Comparison of ENCODE assay signal across 24 cellular contexts in the genomic region with DNA sequence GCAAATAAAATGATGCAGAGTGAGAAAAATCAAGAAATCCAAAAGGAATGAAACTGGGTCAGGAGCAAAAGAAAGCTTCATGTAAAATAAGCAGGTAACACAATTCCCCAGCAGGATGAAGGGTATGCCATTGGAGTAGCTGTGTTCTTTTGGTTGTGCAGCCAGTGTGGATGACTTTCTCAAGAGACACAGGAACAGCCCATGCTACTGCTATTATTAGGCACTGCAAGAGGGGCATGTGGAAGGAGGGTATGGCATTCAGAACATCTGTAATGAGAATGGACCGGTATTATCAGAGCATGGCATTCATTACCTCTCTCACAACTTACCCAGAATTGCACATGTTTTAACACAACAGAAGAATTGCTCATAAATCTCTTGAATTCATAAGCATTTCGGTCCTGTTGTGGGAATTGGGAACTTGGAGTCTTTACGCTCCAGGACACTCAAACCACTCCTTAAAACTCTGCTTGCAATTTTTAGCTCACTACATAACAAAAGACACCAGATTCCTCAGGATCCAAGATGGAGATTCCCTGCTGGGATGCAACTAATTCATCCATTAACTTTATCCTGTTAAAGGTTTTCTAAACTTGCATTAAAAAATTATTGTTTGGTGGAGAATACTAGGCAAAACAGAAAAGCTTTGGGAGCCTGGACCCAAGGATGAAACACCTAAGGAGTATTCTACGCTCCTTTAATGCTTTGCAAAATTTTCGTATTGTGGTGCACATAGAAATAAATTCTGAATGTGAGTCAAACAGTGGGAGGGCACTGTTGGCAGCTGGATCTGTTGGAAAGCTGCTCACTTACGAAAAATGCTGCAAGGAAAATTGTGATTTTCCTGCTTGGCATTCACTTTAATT. TPM values are rescaled to one million over a fixed set of nuclear protein-coding genes. Genes with fewer than 3 reads are reported as not detected.
DNase-seq lines count a peak whose midpoint lies in the region; ATAC-seq lines count a peak whose summit lies in the region.
"Had no signal": no experiment of that assay in that cellular context is flagged by ENCODE, and none has a peak within 500 bp of the region (broad histone marks: within the 10 kb centered on the region; RNA-seq: fewer than 3 reads in every experiment).

No MANE protein-coding gene starts in this region.

- no peaks in the 10 kb centered on the region for H3K36me3 Mint-ChIP-seq in effector memory CD8-positive, alpha-beta T cell (ENCODE audit: insufficient read depth)
- H3K36me3 Mint-ChIP-seq in CD8-positive, alpha-beta memory T cell = no peaks in the 10 kb centered on the region
- H3K36me3 Mint-ChIP-seq: CD4-positive, CD25-positive, alpha-beta regulatory T cell; natural killer cell treated with Interleukin-12 subunit alpha and Interleukin-12 subunit beta and Interleukin-15 and Interleukin-18, amount 100 ng/mL, for 72 hours had no signal

- DNase-seq in ELF-1 (ENCODE audit: low read depth, low spot score) = peak; percentile 33
- DNase-seq in left ventricle myocardium superior = no peak
- DNase-seq in mesendoderm = peak; percentile 31
- no peak for DNase-seq in effector memory CD8-positive, alpha-beta T cell
- DNase-seq in CD8-positive, alpha-beta memory T cell = no peak
- no peak for DNase-seq in H4 (ENCODE audit: low spot score)
- DNase-seq: activated CD4-positive, alpha-beta T cell treated with anti-CD3 and anti-CD28 coated beads for 1 hour; activated CD8-positive, alpha-beta memory T cell treated with anti-CD3 and anti-CD28 coated beads for 24 hours; activated T-cell treated with anti-CD3 and anti-CD28 coated beads, Interleukin-2, amount 50 U/mL, for 4 hours; adrenal gland; CD4-positive, CD25-positive, alpha-beta regulatory T cell; effector memory CD4-positive, alpha-beta T cell; NCI-H1092 treated with DMSO at 0.1 percent for 48 hours; NCI-H187 treated with DMSO at 0.1 percent for 48 hours; Peyer's patch; stimulated activated naive CD4-positive, alpha-beta T cell treated with Interleukin-2 at 50 U/mL for 16 hours; thyroid gland had no signal

- no peak overlapping the region for H2BK120ac ChIP-seq in mesendoderm (ENCODE audit: low read depth, low read length)

- no peaks in the 10 kb centered on the region for H3K79me2 ChIP-seq in mesendoderm (ENCODE audit: control insufficient read depth, insufficient read depth, low read length)
- H3K79me2 ChIP-seq: parathyroid adenoma had no signal

- no CpG with 5 or more reads among the region's 6 CpGs for WGBS in mesendoderm (ENCODE audit: extremely low coverage, insufficient coverage, low lambda C conversion rate)

- H3K4me3 ChIP-seq in HUES6 (ENCODE audit: low read depth, low read length) = peak overlapping the region; percentile 50
- no peak overlapping the region for H3K4me3 ChIP-seq in mesendoderm (ENCODE audit: low read length)
- H3K4me3 ChIP-seq in CD8-positive, alpha-beta memory T cell (ENCODE audit: low read length) = no peak overlapping the region
- H3K4me3 ChIP-seq: adrenal gland, gastroesophageal sphincter, Peyer's patch, thyroid gland had no signal

- no peak overlapping the region for H3K56ac ChIP-seq in mesendoderm (ENCODE audit: low read length)

- H3K79me1 ChIP-seq in mesendoderm (ENCODE audit: low read length) = no peaks in the 10 kb centered on the region

- intact Hi-C loops in left ventricle myocardium superior (cut with micrococcal nuclease) = no loop called here

- no peaks in the 10 kb centered on the region for H3K27me3 ChIP-seq in HUES6 (ENCODE audit: control insufficient read depth, insufficient read depth, low read length)
- H3K27me3 ChIP-seq in mesendoderm (ENCODE audit: insufficient read depth, low read length, poor library complexity) = no peaks in the 10 kb centered on the region
- H3K27me3 ChIP-seq in CD8-positive, alpha-beta memory T cell (ENCODE audit: insufficient read depth, low read length, poor library complexity, severe bottlenecking) = no peaks in the 10 kb centered on the region
- H3K27me3 ChIP-seq: adrenal gland, gastroesophageal sphincter, Peyer's patch, thyroid gland had no signal

- H3K4me3 Mint-ChIP-seq in effector memory CD8-positive, alpha-beta T cell = no peak overlapping the region
- no peak overlapping the region for H3K4me3 Mint-ChIP-seq in CD8-positive, alpha-beta memory T cell
- H3K4me3 Mint-ChIP-seq: activated T-cell treated with anti-CD3 and anti-CD28 coated beads, Interleukin-2, amount 50 U/mL, for 4 hours; CD4-positive, CD25-positive, alpha-beta regulatory T cell; natural killer cell treated with Interleukin-12 subunit alpha and Interleukin-12 subunit beta and Interleukin-15 and Interleukin-18, amount 100 ng/mL, for 72 hours had no signal

- peak overlapping the region; percentile 66 for H3K9ac ChIP-seq in HUES6 (ENCODE audit: low read length)
- no peak overlapping the region for H3K9ac ChIP-seq in mesendoderm (ENCODE audit: low read length)
- H3K9ac ChIP-seq: parathyroid adenoma had no signal

- no peak overlapping the region for H2AK5ac ChIP-seq in mesendoderm (ENCODE audit: low read length)

- no peak overlapping the region for H2BK15ac ChIP-seq in mesendoderm (replicated peaks; ENCODE audit: low read depth)

- no peaks in the 10 kb centered on the region for H3K9me3 ChIP-seq in HUES6 (ENCODE audit: control insufficient read depth, insufficient read depth, low read depth, low read length)
- H3K9me3 ChIP-seq in CD8-positive, alpha-beta memory T cell (ENCODE audit: low read length) = no peaks in the 10 kb centered on the region
- H3K9me3 ChIP-seq: adrenal gland, gastroesophageal sphincter, Peyer's patch, thyroid gland had no signal

- no peaks in the 10 kb centered on the region for H3K4me1 Mint-ChIP-seq in effector memory CD8-positive, alpha-beta T cell (ENCODE audit: low read depth in 2 of 2)
- H3K4me1 Mint-ChIP-seq in CD8-positive, alpha-beta memory T cell = no peaks in the 10 kb centered on the region
- H3K4me1 Mint-ChIP-seq: CD4-positive, CD25-positive, alpha-beta regulatory T cell had no signal

- H3K18ac ChIP-seq in mesendoderm (ENCODE audit: low read length) = no peak overlapping the region

- H3K4me1 ChIP-seq in HUES6 (ENCODE audit: control insufficient read depth, insufficient read depth, low read length) = peaks cover 24% of the 10 kb centered on the region
- peaks cover 6% of the 10 kb centered on the region for H3K4me1 ChIP-seq in mesendoderm (ENCODE audit: control insufficient read depth, low read depth, low read length)
- no peaks in the 10 kb centered on the region for H3K4me1 ChIP-seq in CD8-positive, alpha-beta memory T cell (ENCODE audit: insufficient read depth, low read length)
- H3K4me1 ChIP-seq: adrenal gland, gastroesophageal sphincter, parathyroid adenoma, Peyer's patch, thyroid gland had no signal

- H3K27ac ChIP-seq in HUES6 (ENCODE audit: low read depth, low read length) = peak overlapping the region; percentile 76
- H3K27ac ChIP-seq in mesendoderm (ENCODE audit: low read depth, low read length) = no peak overlapping the region
- H3K27ac ChIP-seq in CD8-positive, alpha-beta memory T cell (ENCODE audit: low read depth, low read length) = no peak overlapping the region
- H3K27ac ChIP-seq: adrenal gland, gastroesophageal sphincter, parathyroid adenoma, Peyer's patch, thyroid gland had no signal

- no peak overlapping the region for H4K5ac ChIP-seq in mesendoderm (ENCODE audit: low read length)

- peak; percentile 87 for ATAC-seq in left ventricle myocardium superior
- no peak for ATAC-seq in effector memory CD8-positive, alpha-beta T cell (replicated peaks)
- ATAC-seq in GM21515 (IDR thresholded peaks at IDR 0.05; ENCODE audit: unreplicated experiment) = no peak
- ATAC-seq: activated T-cell treated with anti-CD3 and anti-CD28 coated beads, Interleukin-2, amount 50 U/mL, for 4 hours; esophagus mucosa; gastroesophageal sphincter; natural killer cell treated with Interleukin-12 subunit alpha and Interleukin-12 subunit beta and Interleukin-15 and Interleukin-18, amount 100 ng/mL, for 72 hours; sciatic nerve had no signal

- H4K8ac ChIP-seq in mesendoderm (ENCODE audit: low read depth, low read length) = no peak overlapping the region

- H3K27me3 Mint-ChIP-seq in effector memory CD8-positive, alpha-beta T cell = peaks cover 7 to 16% of the 10 kb centered on the region in 2 donors
- peaks cover 1 to 18% of the 10 kb centered on the region in 2 donors for H3K27me3 Mint-ChIP-seq in CD8-positive, alpha-beta memory T cell

- H3K23ac ChIP-seq in mesendoderm (ENCODE audit: low read length) = no peak overlapping the region

- CTCF ChIA-PET in CD8-positive, alpha-beta memory T cell (lab: Charles Lee) = no interaction called here

- no peak overlapping the region for H3K4me2 ChIP-seq in mesendoderm (ENCODE audit: low read length)

- no peak overlapping the region for H2BK5ac ChIP-seq in mesendoderm (ENCODE audit: low read length)

- no peak overlapping the region for H3K4ac ChIP-seq in mesendoderm (ENCODE audit: low read depth, low read length)

- H3K9me3 Mint-ChIP-seq in effector memory CD8-positive, alpha-beta T cell = no peaks in the 10 kb centered on the region
- H3K9me3 Mint-ChIP-seq in CD8-positive, alpha-beta memory T cell = no peaks in the 10 kb centered on the region
- H3K9me3 Mint-ChIP-seq: activated T-cell treated with anti-CD3 and anti-CD28 coated beads, Interleukin-2, amount 50 U/mL, for 4 hours; natural killer cell treated with Interleukin-12 subunit alpha and Interleukin-12 subunit beta and Interleukin-15 and Interleukin-18, amount 100 ng/mL, for 72 hours had no signal

- H3K36me3 ChIP-seq in HUES6 (ENCODE audit: control insufficient read depth, insufficient read depth, low read length) (no peaks in the 10 kb centered on the region), mesendoderm (ENCODE audit: control insufficient read depth, insufficient read depth, low read length) (no peaks in the 10 kb centered on the region)
- H3K36me3 ChIP-seq in CD8-positive, alpha-beta memory T cell (ENCODE audit: insufficient read depth, low read length) = no peaks in the 10 kb centered on the region
- H3K36me3 ChIP-seq: adrenal gland, gastroesophageal sphincter, Peyer's patch, thyroid gland had no signal

- POLR2A ChIA-PET in CD8-positive, alpha-beta memory T cell (lab: Charles Lee) = no interaction called here

- H3K27ac Mint-ChIP-seq in effector memory CD8-positive, alpha-beta T cell = no peak overlapping the region
- no peak overlapping the region for H3K27ac Mint-ChIP-seq in CD8-positive, alpha-beta memory T cell
- H3K27ac Mint-ChIP-seq: CD4-positive, CD25-positive, alpha-beta regulatory T cell; natural killer cell treated with Interleukin-12 subunit alpha and Interleukin-12 subunit beta and Interleukin-15 and Interleukin-18, amount 100 ng/mL, for 72 hours had no signal

RNA-seq across cellular contexts. Expression of gene CDIN1, which starts 34.7 kb away (rescaled TPM):
- 113 TPM for total RNA-seq in left ventricle myocardium superior
- polyA plus RNA-seq in mesendoderm (2013, experiment 1 of 2) = 11.5 TPM
- 7.9 TPM for polyA plus RNA-seq in mesendoderm (2013, experiment 2 of 2)
- total RNA-seq in CD8-positive, alpha-beta memory T cell = 10 to 100 TPM; 11.4 to 11.8 TPM
- polyA plus RNA-seq in CD8-positive, alpha-beta memory T cell = 5.7 TPM
- 6.6 and 11.1 TPM in 2 replicates for total RNA-seq in H4 (2014; rRNA removed; shearing (Covaris generic))

Comparison
In these comparisons a context has a peak if more than half of its experiments do, and no peak if none do; other contexts are left out.
1. DNase-seq: peak in ELF-1 (single experiment) and mesendoderm (single experiment); none in left ventricle myocardium superior (single experiment), effector memory CD8-positive, alpha-beta T cell (0 of 3), CD8-positive, alpha-beta memory T cell (0 of 5) and H4 (single experiment).